In the genomic region with DNA sequence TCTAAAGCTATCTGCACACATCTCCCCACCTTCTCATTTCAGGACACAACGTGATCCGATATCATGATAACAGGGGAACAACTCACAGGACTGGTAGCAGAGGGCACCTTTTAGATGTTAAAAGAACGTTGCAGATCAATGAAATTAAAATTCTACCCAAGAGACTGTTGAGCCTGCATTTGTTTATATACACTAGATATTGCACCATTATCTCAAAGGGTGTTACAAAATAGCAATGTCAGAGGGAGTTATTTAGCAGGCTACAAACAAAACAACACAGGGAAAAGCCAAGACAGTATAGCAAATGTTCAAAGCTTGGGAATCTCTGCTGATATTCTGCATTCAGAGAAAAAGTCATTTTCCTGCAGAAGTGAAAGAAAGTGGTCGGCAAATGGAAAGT, we compare ENCODE assay signal across 9 cellular contexts.
"Had no signal": no experiment of that assay in that cellular context is flagged by ENCODE, and none has a peak within 500 bp of the region (broad histone marks: within the 10 kb centered on the region; RNA-seq: fewer than 3 reads in every experiment).

No MANE protein-coding gene starts in this region.

- H3K4me3 ChIP-seq: GM23248, HAP-1 had no signal

- ATAC-seq: HCT116 had no signal

- H3K4me1 ChIP-seq: HAP-1 had no signal

- H3K36me3 ChIP-seq: HAP-1 had no signal

- H3K27ac ChIP-seq: GM23248 had no signal

- H3K9me3 Mint-ChIP-seq: HFFc6 had no signal

- FAIRE-seq: HTR-8/SVneo had no signal

- DNase-seq: GM23248, GOT3, H7, HFFc6, KBM-7 had no signal

- H3K9me3 ChIP-seq: HAP-1 had no signal

- H3K27ac Mint-ChIP-seq: HFFc6, IgD-negative memory B cell had no signal

- H3K4me3 Mint-ChIP-seq: HFFc6, IgD-negative memory B cell had no signal

- H2AFZ ChIP-seq: GM23248 had no signal

- H3K9ac ChIP-seq: GM23248 had no signal
